8 cellular contexts compared by ENCODE assay signal in the genomic region with DNA sequence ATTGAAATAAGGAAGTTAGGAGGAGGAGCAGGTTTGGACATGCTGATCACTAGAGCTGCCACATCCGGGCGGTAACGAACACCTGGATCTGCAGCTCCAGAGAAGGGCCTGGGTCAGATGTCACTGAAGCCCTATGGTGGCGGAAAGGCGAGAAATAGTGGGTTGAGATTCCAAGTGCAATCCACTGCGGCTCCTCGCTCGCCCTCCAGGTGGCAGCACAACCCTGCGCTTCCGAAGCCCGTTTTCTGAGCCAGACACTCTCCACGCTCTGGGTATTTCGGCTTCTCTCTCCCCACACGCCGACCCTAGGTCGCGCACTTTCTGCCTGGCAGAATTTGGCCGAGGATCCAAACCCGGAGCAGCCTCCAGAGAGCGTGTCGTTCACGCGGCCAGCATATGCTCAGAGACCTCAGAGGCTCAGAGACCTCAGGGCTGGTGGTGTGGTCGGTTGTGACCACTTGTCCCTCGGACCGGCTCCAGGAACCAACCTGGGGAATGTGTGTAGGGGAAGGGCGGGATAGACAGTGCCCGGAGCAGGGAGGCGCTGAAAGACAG. TPM values are rescaled to one million over a fixed set of nuclear protein-coding genes. Genes with fewer than 3 reads are reported as not detected.
DNase-seq lines count a peak whose midpoint lies in the region; ATAC-seq, FAIRE-seq and TF ChIP-seq lines count a peak whose summit lies in the region.

No MANE protein-coding gene starts in this region.

- H3K36me3 Mint-ChIP-seq in type B pancreatic cell = no peaks in the 10 kb centered on the region

- H3K4me3 ChIP-seq in adrenal gland = peak overlapping the region in 2 of 4 donors; percentile 5 to 59
- H3K4me3 ChIP-seq in heart right ventricle = peak overlapping the region in 9 of 10 donors; percentile 41 to 66 (median 61)

- H3K4me3 Mint-ChIP-seq in type B pancreatic cell = peak overlapping the region; percentile 88

- H3K27ac Mint-ChIP-seq in type B pancreatic cell = peak overlapping the region; percentile 83

- FAIRE-seq in D721Med (lab: Jason Lieb, UNC) = no peak

- peaks cover 6% of the 10 kb centered on the region for H3K27me3 Mint-ChIP-seq in type B pancreatic cell

- H3K9me3 ChIP-seq in adrenal gland (replicated peaks in 1 of 3) (no peaks in the 10 kb centered on the region), heart right ventricle (no peaks in the 10 kb centered on the region)

- TF ChIP-seq POLR2A in adrenal gland (IDR thresholded peaks at IDR 0.05) = peak in 1 of 2 donors; percentile 9

- peak; percentile 51 to 78 (median 67) for ATAC-seq in heart right ventricle

- H3K36me3 ChIP-seq in adrenal gland (replicated peaks in 1 of 2) (no peaks in the 10 kb centered on the region), heart right ventricle (peaks cover 0 to 23% (median 7%) of the 10 kb centered on the region in 9 donors)

- H3K27me3 ChIP-seq in adrenal gland = no peaks in the 10 kb centered on the region
- H3K27me3 ChIP-seq in heart right ventricle = peaks cover 0 to 38% (median 0%) of the 10 kb centered on the region in 7 donors

- intact Hi-C loops in adrenal gland (cut with DNase I) = loop anchor here in 1 of 2 donors (2.0 to 5.0 kb wide), 2 partner anchors 16 to 62 kb away; no protein-coding TSS in a partner anchor
- intact Hi-C loops in heart right ventricle (cut with DNase I) = loop anchor here in 9 of 10 donors (1.0 to 5.0 kb wide), 7 partner anchors 16 to 68 kb away; partner anchors contain the start of genes ELP5 (in 1 of the 9) and NEURL4 (in 1 of the 9)
- intact Hi-C loops in posterior vena cava (cut with DNase I) = loop anchor here (2.0 to 10.0 kb wide), 3 partner anchors 16 to 452 kb away; partner anchors contain the start of gene SLC16A11 (in 1 of the 2)

- no peaks in the 10 kb centered on the region for H3K9me3 Mint-ChIP-seq in type B pancreatic cell

- peak; percentile 74 for DNase-seq in D721Med (ENCODE audit: insufficient read length, low spot score)
- DNase-seq in H4 (ENCODE audit: low spot score) = peak; percentile 64
- DNase-seq in NCI-H1092 (lab: John Stamatoyannopoulos, UW) = peak; percentile 65
- peak; percentile 67 to 83 (median 78) for DNase-seq in T-helper 1 cell
- DNase-seq in adrenal gland = peak; percentile 83 to 92 (median 87)
- DNase-seq in heart right ventricle = peak; percentile 83 to 86
- DNase-seq in posterior vena cava (ENCODE audit: low spot score) = peak; percentile 95
- DNase-seq in type B pancreatic cell (ENCODE audit: extremely low spot score, unreplicated experiment) = peak; percentile 86

- peaks cover 15% of the 10 kb centered on the region for H3K4me1 Mint-ChIP-seq in type B pancreatic cell (ENCODE audit: unreplicated experiment)

- H3K4me1 ChIP-seq in adrenal gland (replicated peaks in 1 of 2) (peaks cover 18 to 21% of the 10 kb centered on the region in 2 donors), heart right ventricle (peaks cover 0 to 53% (median 28%) of the 10 kb centered on the region in 9 donors)

- TF ChIP-seq CTCF in D721Med (IDR thresholded peaks at IDR 0.05; ENCODE audit: insufficient read depth, missing control alignments) (peak; percentile 47), adrenal gland (IDR thresholded peaks at IDR 0.05) (peak; percentile 85 to 99 (median 96)), heart right ventricle (IDR thresholded peaks at IDR 0.05) (peak; percentile 79 to 97 (median 95)), type B pancreatic cell (conservative IDR thresholded peaks at IDR 0.05) (peak; percentile 89)

- H3K27ac ChIP-seq in adrenal gland (peak overlapping the region; percentile 60 to 92 (median 85)), heart right ventricle (peak overlapping the region; percentile 84 to 98 (median 92))

- WGBS in adrenal gland, 4 donors = 0 to 3% (median 1%) methylated on average over 13 to 29 of the region's 29 CpGs
- WGBS in heart right ventricle, 2 donors = 0 to 1% methylated on average over 29 of the region's 29 CpGs

RNA-seq across cellular contexts. Expression of gene SLC2A4, which starts 0.9 kb away (rescaled TPM):
- total RNA-seq in H4 (2014; rRNA removed; shearing (Covaris generic)) = 0.17 and 0.23 TPM in 2 replicates
- total RNA-seq in adrenal gland (10 to 100 TPM in 4 of 8 donors, 1 to 10 TPM in 4; 1.8 to 30.0 (median 8.9) TPM), heart right ventricle (100 to 1,000 TPM in 9 of 10 donors, 10 to 100 TPM in 1; 98.1 to 186 (median 177) TPM), posterior vena cava (10 to 100 TPM; 13.5 to 21.3 TPM), type B pancreatic cell (ENCODE audit: low replicate concordance) (1.2 and 4.0 TPM in 2 replicates)
- polyA plus RNA-seq in adrenal gland (10 to 100 TPM in 1 of 3 donors, 1 to 10 TPM in 1, under 1 TPM in 1; 0.75 to 12.7 (median 5.6) TPM), heart right ventricle (100 to 1,000 TPM in 1 of 2 donors, 10 to 100 TPM in 1; 41.8 to 140 TPM)

RNA-seq across cellular contexts. Expression of gene YBX2, which starts 13.8 kb away (rescaled TPM):
- not detected in 2 replicates for total RNA-seq in H4 (2014; rRNA removed; shearing (Covaris generic))
- under 1 TPM in 3 of 8 donors, not detected in 5; 0.07 to 0.28 (median 0.11) TPM for total RNA-seq in adrenal gland
- polyA plus RNA-seq in adrenal gland = 1 to 10 TPM in 1 of 3 donors, under 1 TPM in 1, not detected in 1; 0.88 to 1.4 TPM
- total RNA-seq in heart right ventricle = 1 to 10 TPM in 7 of 10 donors, under 1 TPM in 3; 0.42 to 1.9 (median 1.2) TPM
- polyA plus RNA-seq in heart right ventricle = 1 to 10 TPM in 1 of 2 donors, under 1 TPM in 1; 0.49 to 2.6 TPM
- 1 to 10 TPM; 1.7 to 1.8 TPM for total RNA-seq in posterior vena cava
- total RNA-seq in type B pancreatic cell (ENCODE audit: low replicate concordance) = 4.5 and 7.0 TPM in 2 replicates

RNA-seq across cellular contexts. Expression of gene CLDN7, which starts 18.3 kb away (rescaled TPM):
- not detected in 2 replicates for total RNA-seq in H4 (2014; rRNA removed; shearing (Covaris generic))
- total RNA-seq in adrenal gland = 10 to 100 TPM in 4 of 8 donors, 1 to 10 TPM in 4; 2.0 to 35.6 (median 9.0) TPM
- 1 to 10 TPM; 1.6 to 9.7 (median 5.3) TPM for polyA plus RNA-seq in adrenal gland
- total RNA-seq in heart right ventricle = 1 to 10 TPM in 3 of 10 donors, under 1 TPM in 7; 0.39 to 2.5 (median 0.80) TPM
- 1 to 10 TPM; 1.3 to 1.6 TPM for polyA plus RNA-seq in heart right ventricle
- total RNA-seq in posterior vena cava = 1 to 10 TPM; 1.6 to 4.4 TPM
- total RNA-seq in type B pancreatic cell (ENCODE audit: low replicate concordance) = 118 and 284 TPM in 2 replicates

RNA-seq across cellular contexts. Expression of gene EIF5A, which starts 26.8 kb away (rescaled TPM):
- total RNA-seq in H4 (2014; rRNA removed; shearing (Covaris generic)) = 460 and 526 TPM in 2 replicates
- 100 to 1,000 TPM; 110 to 666 (median 239) TPM for total RNA-seq in adrenal gland
- polyA plus RNA-seq in adrenal gland = 100 to 1,000 TPM; 469 to 594 (median 589) TPM
- 100 to 1,000 TPM; 197 to 444 (median 248) TPM for total RNA-seq in heart right ventricle
- polyA plus RNA-seq in heart right ventricle = 100 to 1,000 TPM; 457 to 716 TPM
- total RNA-seq in posterior vena cava = 100 to 1,000 TPM; 275 to 328 TPM
- total RNA-seq in type B pancreatic cell (ENCODE audit: low replicate concordance) = 454 and 510 TPM in 2 replicates

RNA-seq across cellular contexts. Expression of gene ELP5, which starts 28.6 kb away (rescaled TPM):
- 25.1 and 30.0 TPM in 2 replicates for total RNA-seq in H4 (2014; rRNA removed; shearing (Covaris generic))
- total RNA-seq in adrenal gland (10 to 100 TPM; 28.0 to 82.7 (median 58.4) TPM), heart right ventricle (100 to 1,000 TPM in 1 of 10 donors, 10 to 100 TPM in 9; 30.8 to 110 (median 54.8) TPM), posterior vena cava (10 to 100 TPM; 36.5 to 40.0 TPM), type B pancreatic cell (ENCODE audit: low replicate concordance) (43.1 and 55.7 TPM in 2 replicates)
- polyA plus RNA-seq in adrenal gland (10 to 100 TPM; 39.0 to 96.5 (median 77.4) TPM), heart right ventricle (10 to 100 TPM; 29.0 to 41.4 TPM)
